ENCODE assay signal across 12 cellular contexts in the genomic region with DNA sequence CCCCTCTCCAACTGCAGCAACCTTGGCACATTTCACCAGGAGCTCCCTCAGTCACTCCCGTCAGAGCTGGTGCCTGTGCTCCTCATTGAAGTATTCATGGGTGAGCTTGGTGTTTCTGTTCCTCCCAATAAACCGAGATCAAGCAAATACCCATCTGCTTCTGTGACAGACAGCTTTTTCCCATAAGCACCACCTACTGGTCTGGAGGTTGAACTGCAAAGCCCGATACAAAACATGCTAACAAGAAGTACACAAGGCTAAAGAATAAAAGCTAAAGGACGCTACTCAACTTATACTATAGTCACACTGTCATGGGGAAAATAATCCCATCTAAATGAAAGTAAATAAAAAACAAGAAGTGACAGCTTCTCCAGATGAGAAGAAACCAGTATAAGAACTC.
DNase-seq lines count a peak whose midpoint lies in the region; ATAC-seq, FAIRE-seq and TF ChIP-seq lines count a peak whose summit lies in the region.
"Had no signal": no experiment of that assay in that cellular context is flagged by ENCODE, and none has a peak within 500 bp of the region (broad histone marks: within the 10 kb centered on the region; RNA-seq: fewer than 3 reads in every experiment).

No MANE protein-coding gene starts in this region.

- H3K4me2 ChIP-seq in astrocyte (ENCODE audit: low read length): no peak overlapping the region

- peaks cover 1% of the 10 kb centered on the region for H3K27me3 Mint-ChIP-seq in astrocyte (ENCODE audit: low read depth, unreplicated experiment)

- peak; percentile 14 for DNase-seq in stimulated activated CD4-positive, alpha-beta T cell treated with anti-CD3 and anti-CD28 coated beads, Interleukin-1b, Interleukin-23, amount 100 ng/mL, for 48 hours
- no peak for DNase-seq in stimulated activated CD4-positive, alpha-beta T cell treated with anti-CD3 and anti-CD28 coated beads, Interleukin-12 subunit alpha, Interleukin-12 subunit beta, amount 100 ng/mL, for 4 hours
- DNase-seq in astrocyte (ENCODE audit: low read depth) (no peak), upper lobe of right lung (no peak), CD1c-positive myeloid dendritic cell (ENCODE audit: extremely low spot score) (no peak), cortex of kidney (lab: John Stamatoyannopoulos, UW) (no peak)
- DNase-seq in activated CD8-positive, alpha-beta memory T cell treated with anti-CD3 and anti-CD28 coated beads for 24 hours: no peak
- DNase-seq: retina, SHP77 had no signal

- H3K4me1 ChIP-seq in astrocyte (ENCODE audit: insufficient read depth, low read length) (no peaks in the 10 kb centered on the region), upper lobe of right lung (no peaks in the 10 kb centered on the region)

- TF ChIP-seq CTCF in astrocyte (IDR thresholded peaks at IDR 0.05; ENCODE audit: insufficient read depth, low read depth, low read length) (peak; percentile 16), upper lobe of right lung (IDR thresholded peaks at IDR 0.05) (peak; percentile 27)

- no peak for FAIRE-seq in astrocyte (lab: Jason Lieb, UNC)

- H3K9me3 ChIP-seq in astrocyte (ENCODE audit: insufficient read depth, low read depth, low read length): no peaks in the 10 kb centered on the region
- H3K9me3 ChIP-seq in upper lobe of right lung: no peaks in the 10 kb centered on the region
- H3K9me3 ChIP-seq: thoracic aorta had no signal

- no peak overlapping the region for H3K4me3 Mint-ChIP-seq in astrocyte (ENCODE audit: unreplicated experiment)
- H3K4me3 Mint-ChIP-seq: activated naive CD8-positive, alpha-beta T cell had no signal

- H3K4me1 Mint-ChIP-seq in astrocyte (ENCODE audit: low read depth, unreplicated experiment): no peaks in the 10 kb centered on the region

- H2AFZ ChIP-seq in astrocyte (ENCODE audit: low read depth, low read length): no peak overlapping the region

- H3K27me3 ChIP-seq in astrocyte (ENCODE audit: insufficient read depth, low read length) (no peaks in the 10 kb centered on the region), upper lobe of right lung (no peaks in the 10 kb centered on the region)

- ATAC-seq in HG03175 (IDR thresholded peaks at IDR 0.05; ENCODE audit: unreplicated experiment): peak; percentile 49
- ATAC-seq in upper lobe of right lung: no peak

- no peaks in the 10 kb centered on the region for H4K20me1 ChIP-seq in astrocyte (ENCODE audit: insufficient read depth, low read length)

- no peaks in the 10 kb centered on the region for H3K9me3 Mint-ChIP-seq in astrocyte (ENCODE audit: unreplicated experiment)

- intact Hi-C loops in upper lobe of right lung (cut with DNase I): no loop called here

- H3K9ac ChIP-seq in astrocyte (ENCODE audit: low read length): no peak overlapping the region

- H3K36me3 ChIP-seq in astrocyte (ENCODE audit: insufficient read depth, low read length) (no peaks in the 10 kb centered on the region), upper lobe of right lung (no peaks in the 10 kb centered on the region)
- H3K36me3 ChIP-seq: thoracic aorta had no signal

- H3K27ac Mint-ChIP-seq in astrocyte (ENCODE audit: unreplicated experiment): no peak overlapping the region
- H3K27ac Mint-ChIP-seq: activated naive CD8-positive, alpha-beta T cell had no signal

- H3K79me2 ChIP-seq in astrocyte (ENCODE audit: insufficient read depth, low read length): no peaks in the 10 kb centered on the region

- no peaks in the 10 kb centered on the region for H3K36me3 Mint-ChIP-seq in astrocyte (ENCODE audit: low read depth, unreplicated experiment)

- no peak overlapping the region for H3K27ac ChIP-seq in astrocyte (ENCODE audit: low read depth, low read length)
- H3K27ac ChIP-seq in upper lobe of right lung: no peak overlapping the region
- H3K27ac ChIP-seq: thoracic aorta had no signal

- H3K4me3 ChIP-seq in astrocyte (ENCODE audit: insufficient read depth, low read depth, low read length) (no peak overlapping the region), upper lobe of right lung (no peak overlapping the region)
- H3K4me3 ChIP-seq: thoracic aorta had no signal
